Comparison of ENCODE assay signal across 1 cellular context in the genomic region with DNA sequence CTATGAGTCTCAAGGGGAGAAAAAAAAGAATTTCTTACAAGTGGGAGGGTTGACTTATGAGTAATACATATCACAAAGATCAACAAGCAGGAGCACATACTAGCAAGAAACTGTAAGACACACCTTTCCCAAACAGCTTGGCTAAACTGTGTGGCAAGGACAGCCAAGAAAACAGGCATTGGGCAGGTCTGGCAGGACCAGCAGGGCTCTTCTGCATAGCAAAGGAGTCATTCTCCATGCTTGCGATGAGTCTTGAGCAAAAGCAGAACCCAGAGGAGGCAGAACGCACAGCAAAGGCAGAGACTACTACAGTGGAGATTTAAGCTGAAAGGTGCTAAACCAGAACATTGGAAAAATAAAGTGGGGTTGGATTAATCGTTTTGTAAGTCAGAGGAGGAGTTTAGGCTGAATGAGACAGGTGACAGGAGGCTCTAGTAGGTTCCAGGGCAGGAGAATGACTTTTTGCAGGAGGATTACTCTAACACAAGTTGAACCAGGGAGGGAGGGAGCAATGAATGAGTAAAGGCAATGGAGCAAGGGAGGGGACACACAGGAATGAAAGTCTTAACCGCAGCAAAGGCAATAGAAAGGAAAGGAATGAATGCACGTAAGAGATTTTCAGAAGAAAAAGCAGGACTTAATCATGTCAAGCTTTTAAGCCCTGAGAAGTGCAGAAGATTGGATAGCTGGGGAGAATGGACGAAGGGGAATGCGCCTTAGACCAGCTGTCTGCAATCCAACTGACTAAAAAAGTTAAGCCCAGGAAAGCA.
TF ChIP-seq lines count a peak whose summit lies in the region.

No MANE protein-coding gene starts in this region.

TF ChIP-seq in HepG2, 621 proteins besides CTCF, POLR2A, EP300 and RAD21:
- TF ChIP-seq ZNF501 (CRISPR knock-in tag; IDR thresholded peaks at IDR 0.05) = 0 out of 2 replicates have a peak, but pooled peaks have one; percentile 31
- no peak for TF ChIP-seq KMT2B (CRISPR knock-in tag; IDR thresholded peaks at IDR 0.05)
